ENCODE assay signal across 28 cellular contexts in the genomic region with DNA sequence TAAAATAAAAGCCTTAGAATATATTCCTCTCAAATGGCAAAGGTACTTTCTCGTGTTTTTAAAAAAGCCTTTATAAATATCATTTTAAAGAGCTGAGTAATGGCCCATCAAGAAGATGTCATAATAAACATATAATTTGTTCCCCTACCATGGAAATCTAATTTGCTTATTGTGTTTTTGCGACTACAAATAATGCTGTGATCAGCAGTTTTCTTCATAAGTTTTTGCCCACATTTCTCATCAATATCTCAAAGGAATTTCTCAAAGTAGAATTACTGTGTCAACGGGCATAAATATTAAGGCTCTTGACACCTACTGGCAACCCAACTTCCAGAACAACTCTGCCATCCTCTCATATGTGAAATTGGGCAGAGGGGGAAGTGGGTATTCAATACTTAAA.
"Had no signal": no experiment of that assay in that cellular context is flagged by ENCODE, and none has a peak within 500 bp of the region (broad histone marks: within the 10 kb centered on the region; RNA-seq: fewer than 3 reads in every experiment).

No MANE protein-coding gene starts in this region.

- H2AFZ ChIP-seq: neural progenitor cell, parathyroid adenoma had no signal

- H3K9ac ChIP-seq: neural progenitor cell, parathyroid adenoma had no signal

- H3K4me3 ChIP-seq: neural progenitor cell, ovary, psoas muscle, skin epidermis, smooth muscle cell, spleen, suprapubic skin, testis, tibial artery, transverse colon, upper lobe of right lung, uterus had no signal

- ATAC-seq: natural killer cell; psoas muscle; right cardiac atrium; sciatic nerve; stimulated activated memory B cell treated with anti-CD40 and anti-IgM and Interleukin-4, amounts not matched to agents 10 μg/mL and 1 μg/mL and 100 μg/mL, for 72 hours; stimulated activated naive CD8-positive, alpha-beta T cell treated with anti-CD3 and anti-CD28 coated beads, Interleukin-15, amount 100 ng/mL, for 72 hours; stimulated activated naive CD8-positive, alpha-beta T cell treated with anti-CD3 and anti-CD28 coated beads, Interleukin-15, Interleukin-2, amounts not matched to agents 100 U/mL and 50 U/mL, for 24 hours; upper lobe of right lung had no signal

- DNase-seq: natural killer cell; occipital lobe; ovary; posterior cingulate gyrus; psoas muscle; right cardiac atrium; spleen; stimulated activated CD4-positive, alpha-beta T cell treated with anti-CD3 and anti-CD28 coated beads, Interleukin-12 subunit alpha, Interleukin-12 subunit beta, amount 100 ng/mL, for 4 hours; stimulated activated CD4-positive, alpha-beta T cell treated with anti-CD3 and anti-CD28 coated beads, Interleukin-1b, Interleukin-23, amount 100 ng/mL, for 48 hours; stimulated activated CD4-positive, alpha-beta T cell treated with anti-CD3 and anti-CD28 coated beads, Interleukin-4, amount 100 ng/mL, for 1 hour; stimulated activated CD4-positive, alpha-beta T cell treated with anti-CD3 and anti-CD28 coated beads, Interleukin-4, amount 100 ng/mL, for 4 hours; stimulated activated CD8-positive, alpha-beta memory T cell treated with anti-CD3 and anti-CD28 coated beads, Interleukin-4, amount 100 ng/mL, for 48 hours; stimulated activated naive CD4-positive, alpha-beta T cell; stimulated activated naive CD8-positive, alpha-beta T cell treated with anti-CD3 and anti-CD28 coated beads, Interleukin-15, amount 100 ng/mL, for 72 hours; stimulated activated naive CD8-positive, alpha-beta T cell treated with anti-CD3 and anti-CD28 coated beads, Interleukin-15, Interleukin-2, amounts not matched to agents 100 U/mL and 50 U/mL, for 24 hours; substantia nigra; testis; tibial artery; transverse colon; upper lobe of right lung; uterus had no signal

- H3K4me2 ChIP-seq: neural progenitor cell, smooth muscle cell had no signal

- H3K79me2 ChIP-seq: parathyroid adenoma had no signal

- H3K27me3 ChIP-seq: neural progenitor cell, ovary, spleen, suprapubic skin, testis, tibial artery, transverse colon, upper lobe of right lung, uterus had no signal

- H3K9me3 ChIP-seq: ovary, psoas muscle, spleen, suprapubic skin, testis, tibial artery, transverse colon, upper lobe of right lung, uterus had no signal

- H3K27ac ChIP-seq: neural progenitor cell, ovary, parathyroid adenoma, psoas muscle, skin epidermis, spleen, suprapubic skin, testis, tibial artery, transverse colon, upper lobe of right lung, uterus had no signal

- H3K36me3 ChIP-seq: ovary, uterus had no signal

- H3K4me1 ChIP-seq: neural progenitor cell, parathyroid adenoma, psoas muscle, spleen, testis, tibial artery, transverse colon, upper lobe of right lung, uterus had no signal
